7 cellular contexts compared by ENCODE assay signal in genomic region chr3:110614181-110614580, GRCh38.
"Had no signal": no experiment of that assay in that cellular context is flagged by ENCODE, and none has a peak within 500 bp of the region (broad histone marks: within the 10 kb centered on the region; RNA-seq: fewer than 3 reads in every experiment).

No MANE protein-coding gene starts in this region.

- H3K27ac ChIP-seq: HL-60, KMS-11 had no signal

- H3K4me3 Mint-ChIP-seq: H9, IgD-negative memory B cell had no signal

- H3K4me2 ChIP-seq: KMS-11 had no signal

- H3K27me3 Mint-ChIP-seq: IgD-negative memory B cell had no signal

- ATAC-seq: HepG2 had no signal

- DNase-seq: H9, HCEC 1CT, KBM-7 had no signal

- H3K36me3 Mint-ChIP-seq: IgD-negative memory B cell had no signal

- H3K9ac ChIP-seq: KMS-11 had no signal

- H3K27ac Mint-ChIP-seq: H9 had no signal

- H3K9me3 Mint-ChIP-seq: H9 had no signal

- H3K4me1 Mint-ChIP-seq: H9, IgD-negative memory B cell had no signal
